ENCODE assay signal across 10 cellular contexts in genomic region chr1:247360991-247361721, GRCh38. TPM values are rescaled to one million over a fixed set of nuclear protein-coding genes. Genes with fewer than 3 reads are reported as not detected.
A peak's percentile ranks its signal among the peaks of the same experiment; 100 is the strongest.
DNase-seq lines count a peak whose midpoint lies in the region; ATAC-seq and TF ChIP-seq lines count a peak whose summit lies in the region.
"Had no signal": no experiment of that assay in that cellular context is flagged by ENCODE, and none has a peak within 500 bp of the region (broad histone marks: within the 10 kb centered on the region; RNA-seq: fewer than 3 reads in every experiment).

No MANE protein-coding gene starts in this region.

- H3K9me3 ChIP-seq in upper lobe of right lung = no peaks in the 10 kb centered on the region

- CTCF ChIA-PET in activated naive CD4-positive, alpha-beta T cell treated with anti-CD3 and anti-CD28 coated beads for 36 hours (lab: Charles Lee) = interaction anchor here (0.8 to 1.3 kb wide), 2 partner anchors 12 to 14 kb away, joined by 3 to 4 read pairs; no protein-coding TSS in a partner anchor

- no peaks in the 10 kb centered on the region for H3K9me3 Mint-ChIP-seq in activated naive CD4-positive, alpha-beta T cell treated with anti-CD3 and anti-CD28 coated beads for 36 hours
- H3K9me3 Mint-ChIP-seq in activated naive CD8-positive, alpha-beta T cell treated with anti-CD3 and anti-CD28 coated beads, Interleukin-2, amount 50 U/mL, for 24 hours = peaks cover 5% of the 10 kb centered on the region

- peak overlapping the region; percentile 70 for H3K27ac ChIP-seq in upper lobe of right lung

- no peak overlapping the region for H3K27ac Mint-ChIP-seq in activated naive CD4-positive, alpha-beta T cell treated with anti-CD3 and anti-CD28 coated beads for 36 hours
- H3K27ac Mint-ChIP-seq in activated naive CD8-positive, alpha-beta T cell treated with anti-CD3 and anti-CD28 coated beads, Interleukin-2, amount 50 U/mL, for 24 hours = no peak overlapping the region
- H3K27ac Mint-ChIP-seq: endodermal cell had no signal

- H3K4me1 ChIP-seq in upper lobe of right lung = peaks cover 14% of the 10 kb centered on the region

- H3K27me3 Mint-ChIP-seq in activated naive CD4-positive, alpha-beta T cell treated with anti-CD3 and anti-CD28 coated beads for 36 hours (ENCODE audit: low read depth) = peaks cover 46% of the 10 kb centered on the region
- peaks cover 42% of the 10 kb centered on the region for H3K27me3 Mint-ChIP-seq in activated naive CD8-positive, alpha-beta T cell treated with anti-CD3 and anti-CD28 coated beads, Interleukin-2, amount 50 U/mL, for 24 hours

- ATAC-seq in upper lobe of right lung = peak; percentile 69
- ATAC-seq in activated naive CD8-positive, alpha-beta T cell treated with anti-CD3 and anti-CD28 coated beads, Interleukin-2, amount 50 U/mL, for 24 hours = no peak

- no peaks in the 10 kb centered on the region for H3K36me3 Mint-ChIP-seq in activated naive CD4-positive, alpha-beta T cell treated with anti-CD3 and anti-CD28 coated beads for 36 hours (ENCODE audit: low read depth)
- no peaks in the 10 kb centered on the region for H3K36me3 Mint-ChIP-seq in activated naive CD8-positive, alpha-beta T cell treated with anti-CD3 and anti-CD28 coated beads, Interleukin-2, amount 50 U/mL, for 24 hours (ENCODE audit: low read depth)

- H3K36me3 ChIP-seq in upper lobe of right lung = no peaks in the 10 kb centered on the region

- H3K4me1 Mint-ChIP-seq in activated naive CD4-positive, alpha-beta T cell treated with anti-CD3 and anti-CD28 coated beads for 36 hours (ENCODE audit: low read depth) = peaks cover 11% of the 10 kb centered on the region
- H3K4me1 Mint-ChIP-seq in activated naive CD8-positive, alpha-beta T cell treated with anti-CD3 and anti-CD28 coated beads, Interleukin-2, amount 50 U/mL, for 24 hours = peaks cover 9% of the 10 kb centered on the region

- intact Hi-C loops in activated naive CD4-positive, alpha-beta T cell treated with anti-CD3 and anti-CD28 coated beads for 36 hours (cut with micrococcal nuclease) = no loop called here
- intact Hi-C loops in upper lobe of right lung (cut with DNase I) = no loop called here

- H3K4me3 ChIP-seq in fibroblast of mammary gland (ENCODE audit: control insufficient read depth, low read depth, low read length) = no peak overlapping the region
- no peak overlapping the region for H3K4me3 ChIP-seq in upper lobe of right lung

- peak; percentile 8 for DNase-seq in activated naive CD4-positive, alpha-beta T cell treated with anti-CD3 and anti-CD28 coated beads for 36 hours
- DNase-seq in activated naive CD4-positive, alpha-beta T cell (lab: John Stamatoyannopoulos, UW) = no peak
- peak; percentile 29 for DNase-seq in fibroblast of mammary gland (ENCODE audit: low read depth)
- DNase-seq in myocyte (ENCODE audit: low read depth) = peak; percentile 45
- DNase-seq in upper lobe of right lung = peak; percentile 69
- no peak for DNase-seq in NCI-H526 treated with DMSO at 0.1 percent for 48 hours (lab: John Stamatoyannopoulos, UW)
- no peak for DNase-seq in cerebellar cortex (ENCODE audit: low spot score)
- DNase-seq in activated naive CD8-positive, alpha-beta T cell treated with anti-CD3 and anti-CD28 coated beads, Interleukin-2, amount 50 U/mL, for 24 hours = no peak
- DNase-seq: endodermal cell, NCI-H774 had no signal

- TF ChIP-seq CTCF in fibroblast of mammary gland (conservative IDR thresholded peaks at IDR 0.05; ENCODE audit: control insufficient read depth, insufficient read depth, low read depth, low read length) (no peak), upper lobe of right lung (IDR thresholded peaks at IDR 0.05) (no peak)

- H3K27me3 ChIP-seq in upper lobe of right lung = no peaks in the 10 kb centered on the region

- no peak overlapping the region for H3K4me3 Mint-ChIP-seq in activated naive CD4-positive, alpha-beta T cell treated with anti-CD3 and anti-CD28 coated beads for 36 hours
- H3K4me3 Mint-ChIP-seq in activated naive CD8-positive, alpha-beta T cell treated with anti-CD3 and anti-CD28 coated beads, Interleukin-2, amount 50 U/mL, for 24 hours = no peak overlapping the region
- H3K4me3 Mint-ChIP-seq: endodermal cell had no signal

RNA-seq across cellular contexts. Expression of gene ZNF496, which starts 29.5 kb away (rescaled TPM):
- total RNA-seq in activated naive CD4-positive, alpha-beta T cell treated with anti-CD3 and anti-CD28 coated beads for 36 hours = 10 to 100 TPM in 1 of 2 experiments, 1 to 10 TPM in 1; 9.8 to 10.6 TPM
- total RNA-seq in myocyte = 35.9 and 50.9 TPM in 2 replicates
- 15.1 TPM for polyA plus RNA-seq in myocyte (2012)
- 28.0 TPM for total RNA-seq in upper lobe of right lung

RNA-seq across cellular contexts. Expression of gene NLRP3, which starts 54.8 kb away (rescaled TPM):
- under 1 TPM in 1 of 2 experiments, not detected in 1; 0.20 TPM for total RNA-seq in activated naive CD4-positive, alpha-beta T cell treated with anti-CD3 and anti-CD28 coated beads for 36 hours
- total RNA-seq in myocyte = 0.05 TPM in 1 of 2 replicates, not detected in the other
- 0.38 TPM for polyA plus RNA-seq in myocyte (2012)
- 4.9 TPM for total RNA-seq in upper lobe of right lung

Comparison
In these comparisons a context has a peak if more than half of its experiments do, and no peak if none do; other contexts are left out.
1. DNase-seq: peak in activated naive CD4-positive, alpha-beta T cell treated with anti-CD3 and anti-CD28 coated beads for 36 hours (single experiment), fibroblast of mammary gland (single experiment), myocyte (single experiment) and upper lobe of right lung (single experiment); none in activated naive CD4-positive, alpha-beta T cell (0 of 4), NCI-H526 treated with DMSO at 0.1 percent for 48 hours (single experiment), cerebellar cortex (single experiment) and activated naive CD8-positive, alpha-beta T cell treated with anti-CD3 and anti-CD28 coated beads, Interleukin-2, amount 50 U/mL, for 24 hours (single experiment).